In the genomic region with DNA sequence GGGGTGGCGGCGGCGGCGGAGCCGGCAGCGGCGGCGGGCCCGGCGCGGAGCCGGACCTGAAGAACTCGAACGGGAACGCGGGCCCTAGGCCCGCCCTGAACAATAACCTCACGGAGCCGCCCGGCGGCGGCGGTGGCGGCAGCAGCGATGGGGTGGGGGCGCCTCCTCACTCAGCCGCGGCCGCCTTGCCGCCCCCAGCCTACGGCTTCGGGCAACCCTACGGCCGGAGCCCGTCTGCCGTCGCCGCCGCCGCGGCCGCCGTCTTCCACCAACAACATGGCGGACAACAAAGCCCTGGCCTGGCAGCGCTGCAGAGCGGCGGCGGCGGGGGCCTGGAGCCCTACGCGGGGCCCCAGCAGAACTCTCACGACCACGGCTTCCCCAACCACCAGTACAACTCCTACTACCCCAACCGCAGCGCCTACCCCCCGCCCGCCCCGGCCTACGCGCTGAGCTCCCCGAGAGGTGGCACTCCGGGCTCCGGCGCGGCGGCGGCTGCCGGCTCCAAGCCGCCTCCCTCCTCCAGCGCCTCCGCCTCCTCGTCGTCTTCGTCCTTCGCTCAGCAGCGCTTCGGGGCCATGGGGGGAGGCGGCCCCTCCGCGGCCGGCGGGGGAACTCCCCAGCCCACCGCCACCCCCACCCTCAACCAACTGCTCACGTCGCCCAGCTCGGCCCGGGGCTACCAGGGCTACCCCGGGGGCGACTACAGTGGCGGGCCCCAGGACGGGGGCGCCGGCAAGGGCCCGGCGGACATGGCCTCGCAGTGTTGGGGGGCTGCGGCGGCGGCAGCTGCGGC, we compare ENCODE assay signal across 1 cellular context.
TF ChIP-seq lines count a peak whose summit lies in the region.

No MANE protein-coding gene starts in this region.

TF ChIP-seq in GM12878, 131 proteins besides CTCF, POLR2A, EP300 and RAD21 (continued from another document and continues in another):
- TF ChIP-seq, protein P1, sequence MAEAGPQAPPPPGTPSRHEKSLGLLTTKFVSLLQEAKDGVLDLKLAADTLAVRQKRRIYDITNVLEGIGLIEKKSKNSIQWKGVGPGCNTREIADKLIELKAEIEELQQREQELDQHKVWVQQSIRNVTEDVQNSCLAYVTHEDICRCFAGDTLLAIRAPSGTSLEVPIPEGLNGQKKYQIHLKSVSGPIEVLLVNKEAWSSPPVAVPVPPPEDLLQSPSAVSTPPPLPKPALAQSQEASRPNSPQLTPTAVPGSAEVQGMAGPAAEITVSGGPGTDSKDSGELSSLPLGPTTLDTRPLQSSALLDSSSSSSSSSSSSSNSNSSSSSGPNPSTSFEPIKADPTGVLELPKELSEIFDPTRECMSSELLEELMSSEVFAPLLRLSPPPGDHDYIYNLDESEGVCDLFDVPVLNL (IDR thresholded peaks at IDR 0.05; ENCODE audit: low read depth, low read length): no peak
- no peak for TF ChIP-seq HCFC1 (IDR thresholded peaks at IDR 0.05; ENCODE audit: low read length)
- TF ChIP-seq MTA3 (IDR thresholded peaks at IDR 0.05; ENCODE audit: borderline replicate concordance, low read length): no peak
- no peak for TF ChIP-seq SUZ12 (IDR thresholded peaks at IDR 0.05; ENCODE audit: unreplicated experiment)
- TF ChIP-seq SMARCA5 (IDR thresholded peaks at IDR 0.05): no peak
- TF ChIP-seq, protein P2, sequence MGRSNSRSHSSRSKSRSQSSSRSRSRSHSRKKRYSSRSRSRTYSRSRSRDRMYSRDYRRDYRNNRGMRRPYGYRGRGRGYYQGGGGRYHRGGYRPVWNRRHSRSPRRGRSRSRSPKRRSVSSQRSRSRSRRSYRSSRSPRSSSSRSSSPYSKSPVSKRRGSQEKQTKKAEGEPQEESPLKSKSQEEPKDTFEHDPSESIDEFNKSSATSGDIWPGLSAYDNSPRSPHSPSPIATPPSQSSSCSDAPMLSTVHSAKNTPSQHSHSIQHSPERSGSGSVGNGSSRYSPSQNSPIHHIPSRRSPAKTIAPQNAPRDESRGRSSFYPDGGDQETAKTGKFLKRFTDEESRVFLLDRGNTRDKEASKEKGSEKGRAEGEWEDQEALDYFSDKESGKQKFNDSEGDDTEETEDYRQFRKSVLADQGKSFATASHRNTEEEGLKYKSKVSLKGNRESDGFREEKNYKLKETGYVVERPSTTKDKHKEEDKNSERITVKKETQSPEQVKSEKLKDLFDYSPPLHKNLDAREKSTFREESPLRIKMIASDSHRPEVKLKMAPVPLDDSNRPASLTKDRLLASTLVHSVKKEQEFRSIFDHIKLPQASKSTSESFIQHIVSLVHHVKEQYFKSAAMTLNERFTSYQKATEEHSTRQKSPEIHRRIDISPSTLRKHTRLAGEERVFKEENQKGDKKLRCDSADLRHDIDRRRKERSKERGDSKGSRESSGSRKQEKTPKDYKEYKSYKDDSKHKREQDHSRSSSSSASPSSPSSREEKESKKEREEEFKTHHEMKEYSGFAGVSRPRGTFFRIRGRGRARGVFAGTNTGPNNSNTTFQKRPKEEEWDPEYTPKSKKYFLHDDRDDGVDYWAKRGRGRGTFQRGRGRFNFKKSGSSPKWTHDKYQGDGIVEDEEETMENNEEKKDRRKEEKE (IDR thresholded peaks at IDR 0.05): no peak
- TF ChIP-seq, protein P3, sequence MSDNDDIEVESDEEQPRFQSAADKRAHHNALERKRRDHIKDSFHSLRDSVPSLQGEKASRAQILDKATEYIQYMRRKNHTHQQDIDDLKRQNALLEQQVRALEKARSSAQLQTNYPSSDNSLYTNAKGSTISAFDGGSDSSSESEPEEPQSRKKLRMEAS (IDR thresholded peaks at IDR 0.05; ENCODE audit: low read depth, low read length): no peak
- 0 out of 2 replicates have a peak, but pooled peaks have one; percentile 29 for TF ChIP-seq NBN (IDR thresholded peaks at IDR 0.05)
- TF ChIP-seq NFYA (IDR thresholded peaks at IDR 0.05; ENCODE audit: borderline replicate concordance, low read depth, low read length): no peak
- no peak for TF ChIP-seq HDAC6 (IDR thresholded peaks at IDR 0.05; ENCODE audit: unreplicated experiment)
- TF ChIP-seq ASH2L (IDR thresholded peaks at IDR 0.05; ENCODE audit: borderline replicate concordance, low read depth): no peak
- no peak for TF ChIP-seq IKZF2 (IDR thresholded peaks at IDR 0.05)
- peak; percentile 46; the same call in 1 of the 2 replicates for TF ChIP-seq TCF12 (IDR thresholded peaks at IDR 0.05; ENCODE audit: low read depth, low read length)
- no peak for TF ChIP-seq NR2C2 (IDR thresholded peaks at IDR 0.05; ENCODE audit: borderline replicate concordance, control insufficient read depth, insufficient read length, low read depth)
- no peak for TF ChIP-seq MYB (IDR thresholded peaks at IDR 0.05; ENCODE audit: borderline replicate concordance, low read depth, low read length)
- TF ChIP-seq, protein P4, sequence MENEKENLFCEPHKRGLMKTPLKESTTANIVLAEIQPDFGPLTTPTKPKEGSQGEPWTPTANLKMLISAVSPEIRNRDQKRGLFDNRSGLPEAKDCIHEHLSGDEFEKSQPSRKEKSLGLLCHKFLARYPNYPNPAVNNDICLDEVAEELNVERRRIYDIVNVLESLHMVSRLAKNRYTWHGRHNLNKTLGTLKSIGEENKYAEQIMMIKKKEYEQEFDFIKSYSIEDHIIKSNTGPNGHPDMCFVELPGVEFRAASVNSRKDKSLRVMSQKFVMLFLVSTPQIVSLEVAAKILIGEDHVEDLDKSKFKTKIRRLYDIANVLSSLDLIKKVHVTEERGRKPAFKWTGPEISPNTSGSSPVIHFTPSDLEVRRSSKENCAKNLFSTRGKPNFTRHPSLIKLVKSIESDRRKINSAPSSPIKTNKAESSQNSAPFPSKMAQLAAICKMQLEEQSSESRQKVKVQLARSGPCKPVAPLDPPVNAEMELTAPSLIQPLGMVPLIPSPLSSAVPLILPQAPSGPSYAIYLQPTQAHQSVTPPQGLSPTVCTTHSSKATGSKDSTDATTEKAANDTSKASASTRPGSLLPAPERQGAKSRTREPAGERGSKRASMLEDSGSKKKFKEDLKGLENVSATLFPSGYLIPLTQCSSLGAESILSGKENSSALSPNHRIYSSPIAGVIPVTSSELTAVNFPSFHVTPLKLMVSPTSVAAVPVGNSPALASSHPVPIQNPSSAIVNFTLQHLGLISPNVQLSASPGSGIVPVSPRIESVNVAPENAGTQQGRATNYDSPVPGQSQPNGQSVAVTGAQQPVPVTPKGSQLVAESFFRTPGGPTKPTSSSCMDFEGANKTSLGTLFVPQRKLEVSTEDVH (IDR thresholded peaks at IDR 0.05; ENCODE audit: low read depth, partially characterized antibody): no peak
- TF ChIP-seq BCL11A (IDR thresholded peaks at IDR 0.05; ENCODE audit: low read depth, low read length): no peak
- no peak for TF ChIP-seq ZNF217 (IDR thresholded peaks at IDR 0.05)
- no peak for TF ChIP-seq KLF5 (IDR thresholded peaks at IDR 0.05; ENCODE audit: partially characterized antibody)
- no peak for TF ChIP-seq ZNF622 (IDR thresholded peaks at IDR 0.05)
- peak; percentile 54; the same call in 1 of the 2 replicates for TF ChIP-seq DPF2 (IDR thresholded peaks at IDR 0.05)
- TF ChIP-seq, protein P5, sequence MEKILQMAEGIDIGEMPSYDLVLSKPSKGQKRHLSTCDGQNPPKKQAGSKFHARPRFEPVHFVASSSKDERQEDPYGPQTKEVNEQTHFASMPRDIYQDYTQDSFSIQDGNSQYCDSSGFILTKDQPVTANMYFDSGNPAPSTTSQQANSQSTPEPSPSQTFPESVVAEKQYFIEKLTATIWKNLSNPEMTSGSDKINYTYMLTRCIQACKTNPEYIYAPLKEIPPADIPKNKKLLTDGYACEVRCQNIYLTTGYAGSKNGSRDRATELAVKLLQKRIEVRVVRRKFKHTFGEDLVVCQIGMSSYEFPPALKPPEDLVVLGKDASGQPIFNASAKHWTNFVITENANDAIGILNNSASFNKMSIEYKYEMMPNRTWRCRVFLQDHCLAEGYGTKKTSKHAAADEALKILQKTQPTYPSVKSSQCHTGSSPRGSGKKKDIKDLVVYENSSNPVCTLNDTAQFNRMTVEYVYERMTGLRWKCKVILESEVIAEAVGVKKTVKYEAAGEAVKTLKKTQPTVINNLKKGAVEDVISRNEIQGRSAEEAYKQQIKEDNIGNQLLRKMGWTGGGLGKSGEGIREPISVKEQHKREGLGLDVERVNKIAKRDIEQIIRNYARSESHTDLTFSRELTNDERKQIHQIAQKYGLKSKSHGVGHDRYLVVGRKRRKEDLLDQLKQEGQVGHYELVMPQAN (conservative IDR thresholded peaks at IDR 0.05): peak; percentile 68
- TF ChIP-seq STAT1 (conservative IDR thresholded peaks at IDR 0.05): 0 out of 2 replicates have a peak, but pooled peaks have one; percentile 36
- peak; percentile 89; the same call in 1 of the 2 replicates for TF ChIP-seq YY1 (IDR thresholded peaks at IDR 0.05; ENCODE audit: low read depth, low read length)
- TF ChIP-seq, protein P6, sequence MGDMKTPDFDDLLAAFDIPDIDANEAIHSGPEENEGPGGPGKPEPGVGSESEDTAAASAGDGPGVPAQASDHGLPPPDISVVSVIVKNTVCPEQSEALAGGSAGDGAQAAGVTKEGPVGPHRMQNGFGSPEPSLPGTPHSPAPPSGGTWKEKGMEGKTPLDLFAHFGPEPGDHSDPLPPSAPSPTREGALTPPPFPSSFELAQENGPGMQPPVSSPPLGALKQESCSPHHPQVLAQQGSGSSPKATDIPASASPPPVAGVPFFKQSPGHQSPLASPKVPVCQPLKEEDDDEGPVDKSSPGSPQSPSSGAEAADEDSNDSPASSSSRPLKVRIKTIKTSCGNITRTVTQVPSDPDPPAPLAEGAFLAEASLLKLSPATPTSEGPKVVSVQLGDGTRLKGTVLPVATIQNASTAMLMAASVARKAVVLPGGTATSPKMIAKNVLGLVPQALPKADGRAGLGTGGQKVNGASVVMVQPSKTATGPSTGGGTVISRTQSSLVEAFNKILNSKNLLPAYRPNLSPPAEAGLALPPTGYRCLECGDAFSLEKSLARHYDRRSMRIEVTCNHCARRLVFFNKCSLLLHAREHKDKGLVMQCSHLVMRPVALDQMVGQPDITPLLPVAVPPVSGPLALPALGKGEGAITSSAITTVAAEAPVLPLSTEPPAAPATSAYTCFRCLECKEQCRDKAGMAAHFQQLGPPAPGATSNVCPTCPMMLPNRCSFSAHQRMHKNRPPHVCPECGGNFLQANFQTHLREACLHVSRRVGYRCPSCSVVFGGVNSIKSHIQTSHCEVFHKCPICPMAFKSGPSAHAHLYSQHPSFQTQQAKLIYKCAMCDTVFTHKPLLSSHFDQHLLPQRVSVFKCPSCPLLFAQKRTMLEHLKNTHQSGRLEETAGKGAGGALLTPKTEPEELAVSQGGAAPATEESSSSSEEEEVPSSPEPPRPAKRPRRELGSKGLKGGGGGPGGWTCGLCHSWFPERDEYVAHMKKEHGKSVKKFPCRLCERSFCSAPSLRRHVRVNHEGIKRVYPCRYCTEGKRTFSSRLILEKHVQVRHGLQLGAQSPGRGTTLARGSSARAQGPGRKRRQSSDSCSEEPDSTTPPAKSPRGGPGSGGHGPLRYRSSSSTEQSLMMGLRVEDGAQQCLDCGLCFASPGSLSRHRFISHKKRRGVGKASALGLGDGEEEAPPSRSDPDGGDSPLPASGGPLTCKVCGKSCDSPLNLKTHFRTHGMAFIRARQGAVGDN (IDR thresholded peaks at IDR 0.05): 0 out of 2 replicates have a peak, but pooled peaks have one; percentile 18
- TF ChIP-seq, protein P7, sequence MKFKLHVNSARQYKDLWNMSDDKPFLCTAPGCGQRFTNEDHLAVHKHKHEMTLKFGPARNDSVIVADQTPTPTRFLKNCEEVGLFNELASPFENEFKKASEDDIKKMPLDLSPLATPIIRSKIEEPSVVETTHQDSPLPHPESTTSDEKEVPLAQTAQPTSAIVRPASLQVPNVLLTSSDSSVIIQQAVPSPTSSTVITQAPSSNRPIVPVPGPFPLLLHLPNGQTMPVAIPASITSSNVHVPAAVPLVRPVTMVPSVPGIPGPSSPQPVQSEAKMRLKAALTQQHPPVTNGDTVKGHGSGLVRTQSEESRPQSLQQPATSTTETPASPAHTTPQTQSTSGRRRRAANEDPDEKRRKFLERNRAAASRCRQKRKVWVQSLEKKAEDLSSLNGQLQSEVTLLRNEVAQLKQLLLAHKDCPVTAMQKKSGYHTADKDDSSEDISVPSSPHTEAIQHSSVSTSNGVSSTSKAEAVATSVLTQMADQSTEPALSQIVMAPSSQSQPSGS (IDR thresholded peaks at IDR 0.05; ENCODE audit: low read length): no peak
- TF ChIP-seq KAT2A (conservative IDR thresholded peaks at IDR 0.05; ENCODE audit: control insufficient read depth, low read depth, low read length): no peak
- no peak for TF ChIP-seq HDAC2 (IDR thresholded peaks at IDR 0.05)
- TF ChIP-seq, protein P8, sequence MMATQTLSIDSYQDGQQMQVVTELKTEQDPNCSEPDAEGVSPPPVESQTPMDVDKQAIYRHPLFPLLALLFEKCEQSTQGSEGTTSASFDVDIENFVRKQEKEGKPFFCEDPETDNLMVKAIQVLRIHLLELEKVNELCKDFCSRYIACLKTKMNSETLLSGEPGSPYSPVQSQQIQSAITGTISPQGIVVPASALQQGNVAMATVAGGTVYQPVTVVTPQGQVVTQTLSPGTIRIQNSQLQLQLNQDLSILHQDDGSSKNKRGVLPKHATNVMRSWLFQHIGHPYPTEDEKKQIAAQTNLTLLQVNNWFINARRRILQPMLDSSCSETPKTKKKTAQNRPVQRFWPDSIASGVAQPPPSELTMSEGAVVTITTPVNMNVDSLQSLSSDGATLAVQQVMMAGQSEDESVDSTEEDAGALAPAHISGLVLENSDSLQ (IDR thresholded peaks at IDR 0.05): no peak
- no peak for TF ChIP-seq ZSCAN29 (IDR thresholded peaks at IDR 0.05)
- no peak for TF ChIP-seq ESRRA (IDR thresholded peaks at IDR 0.05; ENCODE audit: low read length)
- no peak for TF ChIP-seq NR2F1 (conservative IDR thresholded peaks at IDR 0.05)
- TF ChIP-seq, protein P9, sequence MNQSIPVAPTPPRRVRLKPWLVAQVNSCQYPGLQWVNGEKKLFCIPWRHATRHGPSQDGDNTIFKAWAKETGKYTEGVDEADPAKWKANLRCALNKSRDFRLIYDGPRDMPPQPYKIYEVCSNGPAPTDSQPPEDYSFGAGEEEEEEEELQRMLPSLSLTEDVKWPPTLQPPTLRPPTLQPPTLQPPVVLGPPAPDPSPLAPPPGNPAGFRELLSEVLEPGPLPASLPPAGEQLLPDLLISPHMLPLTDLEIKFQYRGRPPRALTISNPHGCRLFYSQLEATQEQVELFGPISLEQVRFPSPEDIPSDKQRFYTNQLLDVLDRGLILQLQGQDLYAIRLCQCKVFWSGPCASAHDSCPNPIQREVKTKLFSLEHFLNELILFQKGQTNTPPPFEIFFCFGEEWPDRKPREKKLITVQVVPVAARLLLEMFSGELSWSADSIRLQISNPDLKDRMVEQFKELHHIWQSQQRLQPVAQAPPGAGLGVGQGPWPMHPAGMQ (IDR thresholded peaks at IDR 0.05; ENCODE audit: borderline replicate concordance): no peak
- no peak for TF ChIP-seq NR2C1 (IDR thresholded peaks at IDR 0.05)
- no peak for TF ChIP-seq WRNIP1 (IDR thresholded peaks at IDR 0.05; ENCODE audit: borderline replicate concordance, low read depth, low read length)
- TF ChIP-seq POLR2AphosphoS2 (IDR thresholded peaks at IDR 0.05; ENCODE audit: low read depth, low read length): peak; percentile 68; the same call in 1 of the 2 replicates
- TF ChIP-seq, protein P10, sequence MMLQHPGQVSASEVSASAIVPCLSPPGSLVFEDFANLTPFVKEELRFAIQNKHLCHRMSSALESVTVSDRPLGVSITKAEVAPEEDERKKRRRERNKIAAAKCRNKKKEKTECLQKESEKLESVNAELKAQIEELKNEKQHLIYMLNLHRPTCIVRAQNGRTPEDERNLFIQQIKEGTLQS (IDR thresholded peaks at IDR 0.05; ENCODE audit: borderline replicate concordance, extremely low read depth, low read depth, low read length): no peak
- no peak for TF ChIP-seq KDM1A (IDR thresholded peaks at IDR 0.05; ENCODE audit: borderline replicate concordance)
- TF ChIP-seq PML (IDR thresholded peaks at IDR 0.05; ENCODE audit: low read length): no peak
- no peak for TF ChIP-seq CHD4 (IDR thresholded peaks at IDR 0.05)
- no peak for TF ChIP-seq NFXL1 (IDR thresholded peaks at IDR 0.05; ENCODE audit: borderline replicate concordance)
- TF ChIP-seq SRF (IDR thresholded peaks at IDR 0.05; ENCODE audit: low read depth in 2 of 2, low read length in 2 of 2): no peak
- no peak for TF ChIP-seq SREBF1 (IDR thresholded peaks at IDR 0.05; ENCODE audit: low read length)
- TF ChIP-seq CHD2 (IDR thresholded peaks at IDR 0.05; ENCODE audit: borderline replicate concordance, low read depth, low read length): 0 out of 2 replicates have a peak, but pooled peaks have one; percentile 25
